8 cellular contexts compared by ENCODE assay signal in genomic region chr5:96703384-96703910, GRCh38. TPM values are rescaled to one million over a fixed set of nuclear protein-coding genes. Genes with fewer than 3 reads are reported as not detected.
DNase-seq lines count a peak whose midpoint lies in the region; ATAC-seq and TF ChIP-seq lines count a peak whose summit lies in the region.

No MANE protein-coding gene starts in this region.

- H3K9ac ChIP-seq in rectal smooth muscle tissue (ENCODE audit: low read length) = peak overlapping the region; percentile 84

- H3K4me3 ChIP-seq in left ventricle myocardium inferior (peak overlapping the region; percentile 84), fibroblast of pulmonary artery (replicated peaks; ENCODE audit: low read depth, low read length) (peak overlapping the region; percentile 78), rectal smooth muscle tissue (ENCODE audit: low read length) (peak overlapping the region; percentile 93)

- no peak for DNase-seq in left ventricle myocardium inferior
- no peak for DNase-seq in Right ventricle myocardium superior
- peak; percentile 33 for DNase-seq in fibroblast of pulmonary artery (ENCODE audit: low read depth)
- no peak for DNase-seq in DMS 273 treated with DMSO at 0.1 percent for 48 hours (lab: John Stamatoyannopoulos, UW)
- no peak for DNase-seq in NCI-H1105 treated with DMSO at 0.1 percent for 48 hours (lab: John Stamatoyannopoulos, UW)

- H3K27ac Mint-ChIP-seq in T-helper 1 cell treated with Interleukin-12 subunit alpha and Interleukin-12 subunit beta and Interleukin-4 antibody, amounts not matched to agents 30 μg/mL and 1 μg/mL, for 36 hours = peak overlapping the region; percentile 89

- no peaks in the 10 kb centered on the region for H3K9me3 ChIP-seq in left ventricle myocardium inferior (replicated peaks)

- no peaks in the 10 kb centered on the region for H3K9me3 Mint-ChIP-seq in T-helper 1 cell treated with Interleukin-12 subunit alpha and Interleukin-12 subunit beta and Interleukin-4 antibody, amounts not matched to agents 30 μg/mL and 1 μg/mL, for 36 hours

- H3K27ac ChIP-seq in left ventricle myocardium inferior (replicated peaks) (peak overlapping the region; percentile 97), rectal smooth muscle tissue (ENCODE audit: low read depth, low read length) (peak overlapping the region; percentile 89)

- no peaks in the 10 kb centered on the region for H3K36me3 ChIP-seq in left ventricle myocardium inferior
- peaks cover 5% of the 10 kb centered on the region for H3K36me3 ChIP-seq in rectal smooth muscle tissue (ENCODE audit: control insufficient read depth, insufficient read depth, low read length)

- H3K27me3 ChIP-seq in left ventricle myocardium inferior (ENCODE audit: low read depth) = no peaks in the 10 kb centered on the region
- H3K27me3 ChIP-seq in rectal smooth muscle tissue (ENCODE audit: control insufficient read depth, insufficient read depth, low read length) = no peaks in the 10 kb centered on the region

- H3K27me3 Mint-ChIP-seq in T-helper 1 cell treated with Interleukin-12 subunit alpha and Interleukin-12 subunit beta and Interleukin-4 antibody, amounts not matched to agents 30 μg/mL and 1 μg/mL, for 36 hours (ENCODE audit: low read depth) = no peaks in the 10 kb centered on the region

- ATAC-seq in Right ventricle myocardium superior (ENCODE audit: poor library complexity) (no peak), HG02938 (IDR thresholded peaks at IDR 0.05; ENCODE audit: unreplicated experiment) (peak; percentile 87)

- peaks cover 21% of the 10 kb centered on the region for H3K4me1 Mint-ChIP-seq in T-helper 1 cell treated with Interleukin-12 subunit alpha and Interleukin-12 subunit beta and Interleukin-4 antibody, amounts not matched to agents 30 μg/mL and 1 μg/mL, for 36 hours (ENCODE audit: low read depth)

- peaks cover 9% of the 10 kb centered on the region for H3K36me3 Mint-ChIP-seq in T-helper 1 cell treated with Interleukin-12 subunit alpha and Interleukin-12 subunit beta and Interleukin-4 antibody, amounts not matched to agents 30 μg/mL and 1 μg/mL, for 36 hours (ENCODE audit: low read depth)

- intact Hi-C loops in left ventricle myocardium inferior (cut with micrococcal nuclease) = no loop called here
- intact Hi-C loops in Right ventricle myocardium superior (cut with DNase I) = no loop called here

- TF ChIP-seq CTCF in left ventricle myocardium inferior (IDR thresholded peaks at IDR 0.05; ENCODE audit: borderline replicate concordance) (no peak), fibroblast of pulmonary artery (IDR thresholded peaks at IDR 0.05; ENCODE audit: low read length, missing control alignments) (no peak)

- H3K4me3 Mint-ChIP-seq in T-helper 1 cell treated with Interleukin-12 subunit alpha and Interleukin-12 subunit beta and Interleukin-4 antibody, amounts not matched to agents 30 μg/mL and 1 μg/mL, for 36 hours = peak overlapping the region; percentile 91

- H3K4me1 ChIP-seq in left ventricle myocardium inferior = peaks cover 93% of the 10 kb centered on the region
- H3K4me1 ChIP-seq in rectal smooth muscle tissue (ENCODE audit: control insufficient read depth, insufficient read depth, low read length) = peaks cover 10% of the 10 kb centered on the region

RNA-seq across cellular contexts. Expression of gene CAST, which starts 41.3 kb away (rescaled TPM):
- total RNA-seq in left ventricle myocardium inferior (649 TPM), Right ventricle myocardium superior (501 TPM)
